Comparison of ENCODE assay signal across 8 cellular contexts in genomic region chr11:117316197-117316961, GRCh38. TPM values are rescaled to one million over a fixed set of nuclear protein-coding genes. Genes with fewer than 3 reads are reported as not detected.
DNase-seq lines count a peak whose midpoint lies in the region; TF ChIP-seq lines count a peak whose summit lies in the region.

Gene BACE1 (minus strand): TSS chr11:117316256. CDS start chr11:117315795, 461 bp downstream.

- peak; percentile 74 for TF ChIP-seq CTCF in WERI-Rb-1 (IDR thresholded peaks at IDR 0.05; ENCODE audit: low read depth, low read length)
- TF ChIP-seq CTCF in subcutaneous adipose tissue (IDR thresholded peaks at IDR 0.05; ENCODE audit: low read depth) = no peak

- intact Hi-C loops in activated naive CD4-positive, alpha-beta T cell treated with anti-CD3 and anti-CD28 coated beads for 36 hours (cut with micrococcal nuclease) = loop anchor here (1.0 kb wide), 1 partner anchor 11 kb away; the partner anchor contains the start of gene CEP164

- no peaks in the 10 kb centered on the region for H3K9me3 Mint-ChIP-seq in activated naive CD4-positive, alpha-beta T cell treated with anti-CD3 and anti-CD28 coated beads for 36 hours

- peaks cover 6% of the 10 kb centered on the region for H3K4me1 Mint-ChIP-seq in activated naive CD4-positive, alpha-beta T cell treated with anti-CD3 and anti-CD28 coated beads for 36 hours (ENCODE audit: low read depth)

- no peaks in the 10 kb centered on the region for H3K9me3 ChIP-seq in WERI-Rb-1 (ENCODE audit: severe bottlenecking)

- peak; percentile 47 for DNase-seq in activated naive CD4-positive, alpha-beta T cell treated with anti-CD3 and anti-CD28 coated beads for 36 hours
- no peak for DNase-seq in activated naive CD4-positive, alpha-beta T cell (lab: John Stamatoyannopoulos, UW)
- DNase-seq in NCI-H2081 treated with DMSO at 0.1 percent for 48 hours (lab: John Stamatoyannopoulos, UW) (peak; percentile 17), WERI-Rb-1 (peak; percentile 96), epidermal melanocyte (ENCODE audit: insufficient read length, low spot score) (peak; percentile 94), medulla oblongata (ENCODE audit: extremely low spot score) (peak; percentile 93), GM19240 (ENCODE audit: insufficient read length, low spot score) (no peak)

- no peak within 1 kb of the TSS for H3K27ac Mint-ChIP-seq in activated naive CD4-positive, alpha-beta T cell treated with anti-CD3 and anti-CD28 coated beads for 36 hours

- H3K36me3 Mint-ChIP-seq in activated naive CD4-positive, alpha-beta T cell treated with anti-CD3 and anti-CD28 coated beads for 36 hours (ENCODE audit: low read depth) = no peaks in the 10 kb centered on the region

- H3K4me3 Mint-ChIP-seq in activated naive CD4-positive, alpha-beta T cell treated with anti-CD3 and anti-CD28 coated beads for 36 hours = peak within 1 kb of the TSS; percentile 68

- H3K27me3 Mint-ChIP-seq in activated naive CD4-positive, alpha-beta T cell treated with anti-CD3 and anti-CD28 coated beads for 36 hours (ENCODE audit: low read depth) = peaks cover 34% of the 10 kb centered on the region

- H3K36me3 ChIP-seq in WERI-Rb-1 = peaks cover 13% of the 10 kb centered on the region

- CTCF ChIA-PET in activated naive CD4-positive, alpha-beta T cell treated with anti-CD3 and anti-CD28 coated beads for 36 hours (lab: Charles Lee) = interaction anchor here (0.6 kb wide), 1 partner anchor 925 kb away, joined by 3 read pairs; no protein-coding TSS in a partner anchor

- peak within 1 kb of the TSS; percentile 84 for H3K27ac ChIP-seq in WERI-Rb-1

- H3K4me3 ChIP-seq in WERI-Rb-1 (ENCODE audit: low read depth, low read length) = peak within 1 kb of the TSS; percentile 91

- H3K27me3 ChIP-seq in WERI-Rb-1 (ENCODE audit: insufficient read depth, low read depth, severe bottlenecking) = no peaks in the 10 kb centered on the region

RNA-seq across cellular contexts. Expression of gene BACE1, which starts in this region (rescaled TPM):
- under 1 TPM; 0.62 TPM for total RNA-seq in activated naive CD4-positive, alpha-beta T cell treated with anti-CD3 and anti-CD28 coated beads for 36 hours
- total RNA-seq in subcutaneous adipose tissue = 10 to 100 TPM; 17.4 to 33.0 (median 22.9) TPM

Comparison
In these comparisons a context has a peak if more than half of its experiments do, and no peak if none do; other contexts are left out.
1. RNA of gene BACE1 (total RNA-seq): 17.4 to 33.0 TPM in subcutaneous adipose tissue; 0.62 TPM in activated naive CD4-positive, alpha-beta T cell treated with anti-CD3 and anti-CD28 coated beads for 36 hours; every median in the first group is over 10 times any median in the second.
2. Peak in DNase-seq in activated naive CD4-positive, alpha-beta T cell treated with anti-CD3 and anti-CD28 coated beads for 36 hours; RNA of the gene not detected or under 1 TPM.
3. DNase-seq: peak in NCI-H2081 treated with DMSO at 0.1 percent for 48 hours (single experiment), WERI-Rb-1 (single experiment), epidermal melanocyte (single experiment) and medulla oblongata (single experiment); none in activated naive CD4-positive, alpha-beta T cell (0 of 4) and GM19240 (single experiment).